16 cellular contexts compared by ENCODE assay signal in genomic region chr1:89810880-89811279, GRCh38. TPM values are rescaled to one million over a fixed set of nuclear protein-coding genes. Genes with fewer than 3 reads are reported as not detected.
DNase-seq lines count a peak whose midpoint lies in the region; ATAC-seq, FAIRE-seq and TF ChIP-seq lines count a peak whose summit lies in the region.
"Had no signal": no experiment of that assay in that cellular context is flagged by ENCODE, and none has a peak within 500 bp of the region (broad histone marks: within the 10 kb centered on the region; RNA-seq: fewer than 3 reads in every experiment).

No MANE protein-coding gene starts in this region.

- no peak overlapping the region for H3K4me3 ChIP-seq in A549
- H3K4me3 ChIP-seq in K562: no peak overlapping the region
- H3K4me3 ChIP-seq in transverse colon: no peak overlapping the region
- H3K4me3 ChIP-seq: GM12878, SJSA1 had no signal

- no peak overlapping the region for H2AFZ ChIP-seq in K562 (ENCODE audit: low read depth, low read length)

- H3K4me1 ChIP-seq in A549: peaks cover 35% of the 10 kb centered on the region
- H3K4me1 ChIP-seq in K562 (replicated peaks in 1 of 2; ENCODE audit: control insufficient read depth in 2 of 2, insufficient read depth in 2 of 2, low read length in 2 of 2): peaks cover 4 to 17% of the 10 kb centered on the region in 2 experiments; a peak in 3 of 5 replicates
- H3K4me1 ChIP-seq in transverse colon: peaks cover 0 to 6% (median 0%) of the 10 kb centered on the region in 4 donors
- H3K4me1 ChIP-seq: BE2C had no signal

- 94% methylated on average over 1 of the region's 1 CpG for WGBS in A549 (ENCODE audit: missing lambda C conversion rate)
- 100% methylated on average over 1 of the region's 1 CpG for WGBS in K562 (ENCODE audit: insufficient coverage, low coverage, missing lambda C conversion rate)
- WGBS in transverse colon (ENCODE audit: low coverage in 1 of 2), 2 donors: 86 to 96% methylated on average over 1 of the region's 1 CpG

- H3K36me3 ChIP-seq in K562 (ENCODE audit: control insufficient read depth, insufficient read depth, low read length) (no peaks in the 10 kb centered on the region), transverse colon (no peaks in the 10 kb centered on the region)
- H3K36me3 ChIP-seq: BE2C, SJSA1 had no signal

- H3K9me1 ChIP-seq in K562 (ENCODE audit: control insufficient read depth, insufficient read depth, low read length): no peaks in the 10 kb centered on the region

- H3K27me3 ChIP-seq in K562 (ENCODE audit: control insufficient read depth in 2 of 2, insufficient read depth in 2 of 2, low read length in 2 of 2) (no peaks in the 10 kb centered on the region), transverse colon (no peaks in the 10 kb centered on the region)
- H3K27me3 ChIP-seq: BE2C, SJSA1 had no signal

- TF ChIP-seq RAD21 in A549 (conservative IDR thresholded peaks at IDR 0.05 in 1 of 2, IDR thresholded peaks at IDR 0.05 in 1 of 2) (no peak), K562 (CRISPR knock-in tag; conservative IDR thresholded peaks at IDR 0.05 in 1 of 2, IDR thresholded peaks at IDR 0.05 in 1 of 2) (no peak)

- no peaks in the 10 kb centered on the region for H3K79me2 ChIP-seq in K562 (ENCODE audit: control insufficient read depth, insufficient read depth, low read length)

- POLR2A ChIA-PET in A549 (lab: Yijun Ruan, JAX): no interaction called here
- POLR2A ChIA-PET in K562 (lab: Yijun Ruan, JAX): interaction anchor here (1.1 kb wide), 1 partner anchor 20 kb away, joined by 3 read pairs; no protein-coding TSS in a partner anchor

- in situ Hi-C loops in K562 (cut with MboI): no loop called here
- in situ Hi-C loops in transverse colon (cut with MboI; ENCODE audit: low pct_ligation_motif_present in 1 of 4, low pct_unique_long_range_greater_than_20kb in 1 of 4, low sequenced_read_pairs in 3 of 4): no loop called here

- FAIRE-seq in A549 (lab: Jason Lieb, UNC) (no peak), K562 (lab: Jason Lieb, UNC) (peak; percentile 11)
- FAIRE-seq: GM12878, H54 had no signal

- H3K9ac ChIP-seq in K562 (ENCODE audit: insufficient read depth in 1 of 2, low read depth in 2 of 2, low read length in 2 of 2): no peak overlapping the region

- H3K9me3 ChIP-seq in A549: no peaks in the 10 kb centered on the region
- no peaks in the 10 kb centered on the region for H3K9me3 ChIP-seq in K562 (replicated peaks; ENCODE audit: control insufficient read depth, insufficient read depth, low read depth, low read length)
- no peaks in the 10 kb centered on the region for H3K9me3 ChIP-seq in transverse colon
- H3K9me3 ChIP-seq: BE2C, SJSA1 had no signal

- TF ChIP-seq CTCF in A549 (IDR thresholded peaks at IDR 0.05): no peak
- no peak for TF ChIP-seq CTCF in K562 (IDR thresholded peaks at IDR 0.05 in 2 of 3, conservative IDR thresholded peaks at IDR 0.05 in 1 of 3; ENCODE audit: insufficient read depth in 2 of 3, low read depth in 1 of 3, low read length in 3 of 3)
- no peak for TF ChIP-seq CTCF in GM20000 (IDR thresholded peaks at IDR 0.05; ENCODE audit: extremely low read depth, missing control alignments)
- TF ChIP-seq CTCF in transverse colon (IDR thresholded peaks at IDR 0.05): no peak

- no peak for TF ChIP-seq EP300 in A549 (IDR thresholded peaks at IDR 0.05)
- TF ChIP-seq EP300 in K562 (IDR thresholded peaks at IDR 0.05; ENCODE audit: low read length): no peak
- no peak for TF ChIP-seq EP300 in transverse colon (IDR thresholded peaks at IDR 0.05; ENCODE audit: low read depth)

- DNase-seq in A549 (ENCODE audit: low read depth in 1 of 2, low spot score in 1 of 2) (no peak), DMS53 (lab: John Stamatoyannopoulos, UW) (peak; percentile 44), NCI-H345 (lab: John Stamatoyannopoulos, UW) (peak; percentile 29), K562 (ENCODE audit: extremely low read depth in 1 of 4, low spot score in 3 of 4) (no peak), GM20000 (ENCODE audit: low spot score) (no peak), transverse colon (no peak)
- DNase-seq: BE2C; CD4-positive, alpha-beta T cell; GDM1; PC-3; SW 1271 had no signal

- no peak for ATAC-seq in A549
- no peak for ATAC-seq in K562
- no peak for ATAC-seq in GM21447 (IDR thresholded peaks at IDR 0.05; ENCODE audit: unreplicated experiment)
- ATAC-seq in GM18868 (IDR thresholded peaks at IDR 0.05; ENCODE audit: unreplicated experiment): no peak
- ATAC-seq: PC-3 had no signal

- no peak for TF ChIP-seq POLR2A in A549 (IDR thresholded peaks at IDR 0.05; ENCODE audit: low read length)
- no peak for TF ChIP-seq POLR2A in K562 (conservative IDR thresholded peaks at IDR 0.05)
- no peak for TF ChIP-seq POLR2A in transverse colon (IDR thresholded peaks at IDR 0.05)

- H3K27ac ChIP-seq in A549: no peak overlapping the region
- no peak overlapping the region for H3K27ac ChIP-seq in K562 (ENCODE audit: extremely low read depth, low read depth, low read length)
- H3K27ac ChIP-seq in transverse colon: no peak overlapping the region
- H3K27ac ChIP-seq: SJSA1 had no signal

- H3K4me2 ChIP-seq in A549 (peak overlapping the region; percentile 41; the same call in 2 of the 3 replicates), K562 (ENCODE audit: insufficient read depth, low read length) (no peak overlapping the region)

- intact Hi-C loops in K562 (cut with micrococcal nuclease): no loop called here
- intact Hi-C loops in transverse colon (cut with DNase I; ENCODE audit: low total_unique reads): no loop called here

- no peaks in the 10 kb centered on the region for H4K20me1 ChIP-seq in K562 (replicated peaks; ENCODE audit: control insufficient read depth, insufficient read depth, low read length)

- CTCF ChIA-PET in A549 (lab: Yijun Ruan, JAX): interaction anchor here (1.8 kb wide), 1 partner anchor 177 kb away, joined by 6 read pairs; no protein-coding TSS in a partner anchor
- CTCF ChIA-PET in K562 (lab: Yijun Ruan, JAX; ENCODE audit: low intra/inter-chr PET ratio): no interaction called here

- BruUV-seq in K562 (replicated peaks; lab: Mats Ljungman, UMichigan): no TSS peak

TF ChIP-seq in A549, 52 proteins besides CTCF, POLR2A, EP300 and RAD21 (continues in another document):
- TF ChIP-seq GATA3 (IDR thresholded peaks at IDR 0.05; ENCODE audit: borderline replicate concordance): no peak
- TF ChIP-seq HEYL (CRISPR knock-in tag; IDR thresholded peaks at IDR 0.05): no peak
- TF ChIP-seq EHMT2 (IDR thresholded peaks at IDR 0.05; ENCODE audit: low read depth): no peak
- TF ChIP-seq, protein P1, sequence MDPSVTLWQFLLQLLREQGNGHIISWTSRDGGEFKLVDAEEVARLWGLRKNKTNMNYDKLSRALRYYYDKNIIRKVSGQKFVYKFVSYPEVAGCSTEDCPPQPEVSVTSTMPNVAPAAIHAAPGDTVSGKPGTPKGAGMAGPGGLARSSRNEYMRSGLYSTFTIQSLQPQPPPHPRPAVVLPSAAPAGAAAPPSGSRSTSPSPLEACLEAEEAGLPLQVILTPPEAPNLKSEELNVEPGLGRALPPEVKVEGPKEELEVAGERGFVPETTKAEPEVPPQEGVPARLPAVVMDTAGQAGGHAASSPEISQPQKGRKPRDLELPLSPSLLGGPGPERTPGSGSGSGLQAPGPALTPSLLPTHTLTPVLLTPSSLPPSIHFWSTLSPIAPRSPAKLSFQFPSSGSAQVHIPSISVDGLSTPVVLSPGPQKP (IDR thresholded peaks at IDR 0.05; ENCODE audit: low read depth, low read length): no peak
- no peak for TF ChIP-seq HOXB5 (CRISPR knock-in tag; IDR thresholded peaks at IDR 0.05)
- TF ChIP-seq RNF2 (IDR thresholded peaks at IDR 0.05; ENCODE audit: borderline replicate concordance, low read depth): no peak

TF ChIP-seq in K562, 482 proteins besides CTCF, POLR2A, EP300 and RAD21 (continues in another document):
- TF ChIP-seq ZNF23 (CRISPR knock-in tag; IDR thresholded peaks at IDR 0.05) (no peak), CEBPB (tag; IDR thresholded peaks at IDR 0.05) (no peak), SMAD2 (IDR thresholded peaks at IDR 0.05; ENCODE audit: low read depth, low read length) (no peak)

RNA-seq across cellular contexts. Expression of gene LRRC8D, which starts 10.0 kb away (rescaled TPM):
- 76.7 and 77.4 TPM in 2 replicates for polyA plus RNA-seq in A549 (2011; rRNA removed)
- 40.4 and 48.8 TPM in 2 replicates for polyA plus RNA-seq in A549 (2012; cell fraction: cytosol; rRNA removed)
- 32.9 and 46.0 TPM in 2 replicates for polyA plus RNA-seq in A549 (2012; cell fraction: nucleus; rRNA removed)
- polyA plus RNA-seq in A549 (2017; fragmentation: RNase III; extraction: RNeasy Plus Mini Kit Qiagen cat#74134 plus additional on column Dnase treatment): 41.8 to 49.7 TPM (median 47.0 TPM) in 3 replicates
- 77.8 and 84.0 TPM in 2 replicates for polyA minus RNA-seq in A549 (2011; rRNA and poly(A)+ RNA removed)
- 40.8 and 79.7 TPM in 2 replicates for total RNA-seq in K562 (2011; cell fraction: chromatin; rRNA removed; ENCODE audit: low replicate concordance)
- 33.0 and 35.8 TPM in 2 replicates for total RNA-seq in K562 (2011; cell fraction: nucleolus; rRNA removed)
- total RNA-seq in K562 (2011; cell fraction: nucleoplasm; rRNA removed): 50.9 and 57.0 TPM in 2 replicates
- total RNA-seq in K562 (2014; rRNA removed): 11.4 and 12.4 TPM in 2 replicates
- 21.9 and 25.5 TPM in 2 replicates for total RNA-seq in K562 (2014; rRNA removed; fragmentation: Illumina TruSeq; extraction: Trizol)
- total RNA-seq in K562 (2015; rRNA removed; fragmentation: Illumina TruSeq; extraction: Trizol): 13.6 and 14.7 TPM in 2 replicates
- total RNA-seq in K562 (2021): 22.1 and 25.0 TPM in 2 replicates
- polyA plus RNA-seq in K562 (2011; rRNA removed): 53.9 and 66.3 TPM in 2 replicates
- polyA plus RNA-seq in K562 (2011; cell fraction: cytosol; rRNA removed): 41.0 and 55.7 TPM in 2 replicates
- polyA plus RNA-seq in K562 (2011; cell fraction: nucleus; rRNA removed): 51.6 and 73.7 TPM in 2 replicates
- polyA plus RNA-seq in K562 (2012): 16.6 and 39.2 TPM in 2 replicates
- polyA plus RNA-seq in K562 (2014; fragmentation: Illumina TruSeq; extraction: Trizol): 24.9 and 26.1 TPM in 2 replicates
- polyA plus RNA-seq in K562 (2014; fragmentation: Nextera tagmentation; extraction: Ambion mirVana): 1 to 10 TPM; 3.4 to 7.8 TPM
- polyA plus RNA-seq in K562 (2014; rRNA removed): 14.7 and 15.9 TPM in 2 replicates
- 58.4 and 72.6 TPM in 2 replicates for polyA minus RNA-seq in K562 (2011; rRNA and poly(A)+ RNA removed)
- polyA minus RNA-seq in K562 (2011; cell fraction: cytosol; rRNA and poly(A)+ RNA removed): 33.1 and 35.2 TPM in 2 replicates
- polyA minus RNA-seq in K562 (2011; cell fraction: nucleus; rRNA and poly(A)+ RNA removed): 14.3 and 31.3 TPM in 2 replicates
- 10 to 100 TPM in 3 of 4 donors, 1 to 10 TPM in 1; 8.2 to 81.5 (median 52.4) TPM for total RNA-seq in transverse colon

Comparison
In these comparisons a context has a peak if more than half of its experiments do, and no peak if none do; other contexts are left out.
1. DNase-seq: peak in DMS53 (single experiment) and NCI-H345 (single experiment); none in A549 (0 of 2), K562 (0 of 4), GM20000 (single experiment) and transverse colon (single experiment).